In the genomic region with DNA sequence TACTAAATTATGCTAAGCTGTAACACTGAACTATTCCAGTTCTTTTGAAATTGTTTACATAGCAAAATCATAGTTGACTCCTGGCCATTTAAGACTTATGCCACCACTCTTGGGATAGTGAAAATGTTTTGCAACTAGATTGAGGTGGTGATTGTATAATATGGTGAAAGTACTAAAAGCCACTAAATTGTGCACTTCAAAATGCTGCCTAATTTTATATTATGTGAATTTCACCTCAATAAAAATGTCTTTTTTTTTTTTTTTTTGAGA, we compare ENCODE assay signal across 12 cellular contexts.
"Had no signal": no experiment of that assay in that cellular context is flagged by ENCODE, and none has a peak within 500 bp of the region (broad histone marks: within the 10 kb centered on the region; RNA-seq: fewer than 3 reads in every experiment).

No MANE protein-coding gene starts in this region.

- H3K27ac Mint-ChIP-seq: activated CD4-positive, alpha-beta memory T cell treated with anti-CD3 and anti-CD28 coated beads, Interleukin-2, amount 10 ng/mL, durations not matched to agents 7 days and 5 days; activated naive CD4-positive, alpha-beta T cell treated with anti-CD3 and anti-CD28 coated beads, Interleukin-2, amount 50 U/mL, for 24 hours had no signal

- H3K27me3 ChIP-seq: ascending aorta, body of pancreas had no signal

- DNase-seq: activated CD4-positive, alpha-beta T cell treated with anti-CD3 and anti-CD28 coated beads, Interleukin-2, amount 50 U/mL, for 1 hour; activated effector memory CD4-positive, alpha-beta T cell treated with Interleukin-2 at 50 U/mL for 16 hours; activated naive CD4-positive, alpha-beta T cell; activated T-cell treated with anti-CD3 and anti-CD28 coated beads for 4 hours; SIG-M5 had no signal

- H3K36me3 ChIP-seq: ascending aorta, WERI-Rb-1 had no signal

- H3K9me3 Mint-ChIP-seq: activated naive CD4-positive, alpha-beta T cell treated with anti-CD3 and anti-CD28 coated beads, Interleukin-2, amount 50 U/mL, for 24 hours; T-cell had no signal

- H3K9me3 ChIP-seq: ascending aorta, body of pancreas had no signal

- H3K4me3 ChIP-seq: ascending aorta, body of pancreas had no signal

- H3K27me3 Mint-ChIP-seq: activated CD4-positive, alpha-beta T cell treated with anti-CD3 and anti-CD28 coated beads for 36 hours; activated naive CD4-positive, alpha-beta T cell treated with anti-CD3 and anti-CD28 coated beads, Interleukin-2, amount 50 U/mL, for 24 hours had no signal

- H3K27ac ChIP-seq: ascending aorta, body of pancreas, WERI-Rb-1 had no signal

- H3K4me3 Mint-ChIP-seq: activated CD4-positive, alpha-beta memory T cell treated with anti-CD3 and anti-CD28 coated beads, Interleukin-2, amount 10 ng/mL, durations not matched to agents 7 days and 5 days; activated CD4-positive, alpha-beta T cell treated with anti-CD3 and anti-CD28 coated beads for 36 hours; activated naive CD4-positive, alpha-beta T cell treated with anti-CD3 and anti-CD28 coated beads, Interleukin-2, amount 50 U/mL, for 24 hours; T-cell had no signal
